Comparison of ENCODE assay signal across 8 cellular contexts in genomic region chr12:22627351-22627750, GRCh38. TPM values are rescaled to one million over a fixed set of nuclear protein-coding genes. Genes with fewer than 3 reads are reported as not detected.
DNase-seq lines count a peak whose midpoint lies in the region; ATAC-seq and TF ChIP-seq lines count a peak whose summit lies in the region.

No MANE protein-coding gene starts in this region.

- H3K27ac ChIP-seq in right cardiac atrium (ENCODE audit: low read length) (no peak overlapping the region), right atrium auricular region (peak overlapping the region in 1 of 2 donors; percentile 99), lower lobe of right lung (peak overlapping the region; percentile 97), vagina (peak overlapping the region; percentile 12)

- no peak for ATAC-seq in right cardiac atrium
- ATAC-seq in lower lobe of right lung = no peak

- H3K27me3 ChIP-seq in right cardiac atrium (ENCODE audit: control insufficient read depth, insufficient read depth) (no peaks in the 10 kb centered on the region), right atrium auricular region (no peaks in the 10 kb centered on the region), lower lobe of right lung (ENCODE audit: low read depth) (no peaks in the 10 kb centered on the region), vagina (no peaks in the 10 kb centered on the region)

- H3K4me1 ChIP-seq in right cardiac atrium (ENCODE audit: control insufficient read depth, insufficient read depth, low read length) = no peaks in the 10 kb centered on the region
- peaks cover 0 to 25% of the 10 kb centered on the region in 2 donors for H3K4me1 ChIP-seq in right atrium auricular region
- H3K4me1 ChIP-seq in lower lobe of right lung = peaks cover 40% of the 10 kb centered on the region
- H3K4me1 ChIP-seq in vagina = peaks cover 52% of the 10 kb centered on the region

- TF ChIP-seq POLR2A in vagina (IDR thresholded peaks at IDR 0.05) = no peak

- TF ChIP-seq CTCF in right atrium auricular region (IDR thresholded peaks at IDR 0.05) = no peak
- TF ChIP-seq CTCF in astrocyte of the spinal cord (IDR thresholded peaks at IDR 0.05; ENCODE audit: low read depth, low read length) = no peak
- TF ChIP-seq CTCF in lower lobe of right lung (IDR thresholded peaks at IDR 0.05) = no peak
- no peak for TF ChIP-seq CTCF in vagina (IDR thresholded peaks at IDR 0.05)

- in situ Hi-C loops in astrocyte of the spinal cord (cut with HindIII; ENCODE audit: low sequenced_read_pairs) (no loop called here), G401 (cut with HindIII; ENCODE audit: low sequenced_read_pairs) (no loop called here)

- intact Hi-C loops in right cardiac atrium (cut with DNase I) = loop anchor here in 3 of 4 donors (5.0 to 10.0 kb wide), 3 partner anchors 80 to 85 kb away; partner anchors contain the start of gene C2CD5 (in 2 of the 3)
- intact Hi-C loops in lower lobe of right lung (cut with DNase I) = no loop called here
- intact Hi-C loops in vagina (cut with DNase I) = no loop called here

- H3K36me3 ChIP-seq in right atrium auricular region = no peaks in the 10 kb centered on the region
- no peaks in the 10 kb centered on the region for H3K36me3 ChIP-seq in lower lobe of right lung
- H3K36me3 ChIP-seq in vagina = no peaks in the 10 kb centered on the region

- H3K9me3 ChIP-seq in right cardiac atrium (ENCODE audit: control insufficient read depth, low read length) = no peaks in the 10 kb centered on the region
- H3K9me3 ChIP-seq in right atrium auricular region = no peaks in the 10 kb centered on the region
- no peaks in the 10 kb centered on the region for H3K9me3 ChIP-seq in lower lobe of right lung
- no peaks in the 10 kb centered on the region for H3K9me3 ChIP-seq in vagina

- 55% methylated on average over 3 of the region's 3 CpGs for WGBS in right cardiac atrium

- H3K4me3 ChIP-seq in right cardiac atrium (ENCODE audit: low read length) (peak overlapping the region; percentile 34), right atrium auricular region (peak overlapping the region in 1 of 2 donors; percentile 93), astrocyte of the spinal cord (ENCODE audit: low read depth, low read length) (peak overlapping the region; percentile 18), lower lobe of right lung (peak overlapping the region; percentile 80), vagina (peak overlapping the region in 1 of 2 donors; percentile 78)

- DNase-seq in right cardiac atrium = no peak
- no peak for DNase-seq in right atrium auricular region (ENCODE audit: low spot score)
- DNase-seq in astrocyte of the spinal cord (ENCODE audit: low read depth, low spot score) = peak; percentile 5
- no peak for DNase-seq in lower lobe of right lung
- no peak for DNase-seq in vagina (ENCODE audit: extremely low spot score in 2 of 2)
- DNase-seq in amniotic stem cell (lab: John Stamatoyannopoulos, UW) = no peak
- no peak for DNase-seq in stimulated activated CD8-positive, alpha-beta memory T cell treated with anti-CD3 and anti-CD28 coated beads, Interleukin-4, amount 100 ng/mL, for 48 hours
- DNase-seq in G401 (ENCODE audit: low spot score) = no peak

RNA-seq across cellular contexts. Expression of gene ETNK1, which starts 2.4 kb away (rescaled TPM):
- 10 to 100 TPM; 21.0 to 36.2 (median 29.7) TPM for total RNA-seq in right cardiac atrium
- 8.9 TPM for polyA plus RNA-seq in right cardiac atrium
- total RNA-seq in right atrium auricular region = 10 to 100 TPM; 13.9 to 17.1 TPM
- 82.4 TPM for total RNA-seq in lower lobe of right lung
- 23.3 TPM for total RNA-seq in vagina
- total RNA-seq in G401 (2014; rRNA removed; shearing (Covaris generic)) = 20.3 and 29.4 TPM in 2 replicates

Comparison
In these comparisons a context has a peak if more than half of its experiments do, and no peak if none do; other contexts are left out.
1. intact Hi-C loops: an anchor here in right cardiac atrium (5.0 to 10.0 kb wide); none called in lower lobe of right lung and vagina.